ENCODE assay signal across 1 cellular context in genomic region chr18:2310824-2311349, GRCh38.
TF ChIP-seq lines count a peak whose summit lies in the region.

No MANE protein-coding gene starts in this region.

TF ChIP-seq in WTC11, 78 proteins besides CTCF, POLR2A, EP300 and RAD21 (continued from another document):
- no peak for TF ChIP-seq HMGXB4 (CRISPR knock-in tag; IDR thresholded peaks at IDR 0.05)
